In the genomic region with DNA sequence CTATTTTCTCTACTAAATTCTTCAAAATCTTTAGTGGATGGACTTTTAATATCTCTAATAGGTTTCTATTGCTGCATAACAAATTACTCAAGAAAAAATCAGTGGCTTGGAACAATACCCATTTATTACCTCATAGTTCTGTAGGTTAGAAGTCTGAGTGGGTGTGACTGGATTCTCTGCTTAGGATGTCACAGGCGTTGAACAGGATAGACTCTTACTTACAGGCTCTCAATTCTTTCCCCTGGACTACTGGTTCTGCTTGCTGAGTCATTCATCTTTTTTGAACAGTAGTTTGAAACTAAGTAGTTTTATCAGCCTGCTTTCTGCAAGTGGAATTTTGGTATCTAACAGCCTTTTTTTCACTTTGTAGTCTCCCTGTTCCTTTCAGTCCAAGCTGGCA, we compare ENCODE assay signal across 19 cellular contexts.
A peak's percentile ranks its signal among the peaks of the same experiment; 100 is the strongest.
DNase-seq lines count a peak whose midpoint lies in the region; ATAC-seq and TF ChIP-seq lines count a peak whose summit lies in the region.
"Had no signal": no experiment of that assay in that cellular context is flagged by ENCODE, and none has a peak within 500 bp of the region (broad histone marks: within the 10 kb centered on the region; RNA-seq: fewer than 3 reads in every experiment).

No MANE protein-coding gene starts in this region.

- no peak for DNase-seq in GM23338 (ENCODE audit: low spot score)
- peak; percentile 4 for DNase-seq in RKO (ENCODE audit: low spot score)
- DNase-seq in fibroblast of peridontal ligament (ENCODE audit: extremely low read depth), result peak; percentile 54
- peak; percentile 24 for DNase-seq in retinal pigment epithelial cell (ENCODE audit: low read depth)
- no peak for DNase-seq in DMS79 treated with DMSO at 0.1 percent for 48 hours (lab: John Stamatoyannopoulos, UW)
- no peak for DNase-seq in activated naive CD4-positive, alpha-beta T cell treated with anti-CD3 and anti-CD28 coated beads, Interleukin-2, amount 50 U/mL, for 72 hours (ENCODE audit: low spot score in 2 of 2)
- no peak for DNase-seq in COLO829 (ENCODE audit: low spot score)
- no peak for DNase-seq in T1000 (lab: John Stamatoyannopoulos, UW)
- DNase-seq: activated CD4-positive, alpha-beta T cell treated with anti-CD3 and anti-CD28 coated beads, Interleukin-2, amount 50 U/mL, for 4 hours; amygdala; heart right ventricle; natural killer cell; NCI-H1694; retina; stimulated activated CD4-positive, alpha-beta T cell treated with anti-CD3 and anti-CD28 coated beads, Interleukin-2, amount 100 ng/mL, for 48 hours; upper lobe of right lung had no signal

- H3K9me2 ChIP-seq in GM23338 (ENCODE audit: insufficient read depth), result no peaks in the 10 kb centered on the region

- H3K27ac Mint-ChIP-seq in GM23338, result 0 out of 2 replicates have a peak overlapping the region, but pooled peaks have one; percentile 21
- H3K27ac Mint-ChIP-seq in activated naive CD4-positive, alpha-beta T cell treated with anti-CD3 and anti-CD28 coated beads, Interleukin-2, amount 50 U/mL, for 72 hours, result no peak overlapping the region
- H3K27ac Mint-ChIP-seq: activated T-helper 1 cell treated with anti-CD3 and anti-CD28 coated beads, Interleukin-12 subunit alpha, Interleukin-12 subunit beta, Interleukin-2, Interleukin-4 antibody, amounts not matched to agents 30 ng/mL and 10 ng/mL and 1 ng/mL, durations not matched to agents 14 hours and 24 hours and 36 hours; CD14-positive monocyte; natural killer cell had no signal

- no peak overlapping the region for H3K4me3 Mint-ChIP-seq in GM23338
- H3K4me3 Mint-ChIP-seq: activated T-helper 1 cell treated with anti-CD3 and anti-CD28 coated beads, Interleukin-12 subunit alpha, Interleukin-12 subunit beta, Interleukin-2, Interleukin-4 antibody, amounts not matched to agents 30 ng/mL and 10 ng/mL and 1 ng/mL, durations not matched to agents 14 hours and 24 hours and 36 hours; CD14-positive monocyte; natural killer cell had no signal

- H3K4me3 ChIP-seq in GM23338, result no peak overlapping the region
- H3K4me3 ChIP-seq in retinal pigment epithelial cell (ENCODE audit: low read length), result no peak overlapping the region
- H3K4me3 ChIP-seq: heart right ventricle, K562, upper lobe of right lung had no signal

- no peaks in the 10 kb centered on the region for H3K36me3 Mint-ChIP-seq in GM23338 (ENCODE audit: low read depth)
- H3K36me3 Mint-ChIP-seq in activated naive CD4-positive, alpha-beta T cell treated with anti-CD3 and anti-CD28 coated beads, Interleukin-2, amount 50 U/mL, for 72 hours, result no peaks in the 10 kb centered on the region
- H3K36me3 Mint-ChIP-seq: CD14-positive monocyte, natural killer cell had no signal

- TF ChIP-seq CTCF in GM23338 (conservative IDR thresholded peaks at IDR 0.05; ENCODE audit: low read depth in 2 of 2) (no peak), retinal pigment epithelial cell (conservative IDR thresholded peaks at IDR 0.05; ENCODE audit: low read depth, low read length) (no peak)

- H3K27ac ChIP-seq in GM23338 (ENCODE audit: low read depth), result no peak overlapping the region
- H3K27ac ChIP-seq: heart right ventricle, upper lobe of right lung had no signal

- no peaks in the 10 kb centered on the region for H4K20me1 ChIP-seq in GM23338 (replicated peaks; ENCODE audit: insufficient read depth)

- H3K27me3 Mint-ChIP-seq in GM23338 (ENCODE audit: insufficient read depth, low read depth, poor library complexity), result no peaks in the 10 kb centered on the region

- H3K9me3 Mint-ChIP-seq in GM23338, result no peaks in the 10 kb centered on the region
- no peaks in the 10 kb centered on the region for H3K9me3 Mint-ChIP-seq in activated naive CD4-positive, alpha-beta T cell treated with anti-CD3 and anti-CD28 coated beads, Interleukin-2, amount 50 U/mL, for 72 hours
- H3K9me3 Mint-ChIP-seq: activated T-helper 1 cell treated with anti-CD3 and anti-CD28 coated beads, Interleukin-12 subunit alpha, Interleukin-12 subunit beta, Interleukin-2, Interleukin-4 antibody, amounts not matched to agents 30 ng/mL and 10 ng/mL and 1 ng/mL, durations not matched to agents 14 hours and 24 hours and 36 hours; natural killer cell had no signal

- H3K79me2 ChIP-seq in GM23338 (replicated peaks; ENCODE audit: insufficient read depth), result no peaks in the 10 kb centered on the region

- no peaks in the 10 kb centered on the region for H3K27me3 ChIP-seq in GM23338 (ENCODE audit: insufficient read depth)
- H3K27me3 ChIP-seq: heart right ventricle, upper lobe of right lung had no signal

- H3K4me1 ChIP-seq in GM23338 (ENCODE audit: insufficient read depth), result peaks cover 8% of the 10 kb centered on the region; the same call in 1 of the 2 replicates
- H3K4me1 ChIP-seq: upper lobe of right lung had no signal

- peaks cover 9% of the 10 kb centered on the region; the same call in 2 of the 3 replicates for H3K4me1 Mint-ChIP-seq in GM23338
- H3K4me1 Mint-ChIP-seq: CD14-positive monocyte, natural killer cell had no signal

- ATAC-seq in GM23338, result no peak
- no peak for ATAC-seq in activated naive CD4-positive, alpha-beta T cell treated with anti-CD3 and anti-CD28 coated beads, Interleukin-2, amount 50 U/mL, for 72 hours
- ATAC-seq: K562, natural killer cell, upper lobe of right lung had no signal

- no peaks in the 10 kb centered on the region for H3F3A ChIP-seq in GM23338 (replicated peaks; ENCODE audit: low read depth)

- H3K4me2 ChIP-seq in GM23338, result no peak overlapping the region

- H2AFZ ChIP-seq in GM23338, result no peak overlapping the region

- H3K36me3 ChIP-seq in GM23338 (ENCODE audit: insufficient read depth), result no peaks in the 10 kb centered on the region
- H3K36me3 ChIP-seq: heart right ventricle, upper lobe of right lung had no signal

TF ChIP-seq in GM23338, 12 proteins besides CTCF, POLR2A, EP300 and RAD21 (continues in another document):
- TF ChIP-seq ZNF114 (CRISPR knock-in tag; IDR thresholded peaks at IDR 0.05) (no peak), ZNF331 (CRISPR knock-in tag; IDR thresholded peaks at IDR 0.05; ENCODE audit: low read depth) (no peak), JUNB (IDR thresholded peaks at IDR 0.05; ENCODE audit: unreplicated experiment) (no peak), STAT1 (IDR thresholded peaks at IDR 0.05; ENCODE audit: unreplicated experiment) (no peak), EZH2 (IDR thresholded peaks at IDR 0.05; ENCODE audit: low read depth, unreplicated experiment) (no peak), NANOG (IDR thresholded peaks at IDR 0.05; ENCODE audit: borderline replicate concordance) (no peak)
- TF ChIP-seq, protein P1, sequence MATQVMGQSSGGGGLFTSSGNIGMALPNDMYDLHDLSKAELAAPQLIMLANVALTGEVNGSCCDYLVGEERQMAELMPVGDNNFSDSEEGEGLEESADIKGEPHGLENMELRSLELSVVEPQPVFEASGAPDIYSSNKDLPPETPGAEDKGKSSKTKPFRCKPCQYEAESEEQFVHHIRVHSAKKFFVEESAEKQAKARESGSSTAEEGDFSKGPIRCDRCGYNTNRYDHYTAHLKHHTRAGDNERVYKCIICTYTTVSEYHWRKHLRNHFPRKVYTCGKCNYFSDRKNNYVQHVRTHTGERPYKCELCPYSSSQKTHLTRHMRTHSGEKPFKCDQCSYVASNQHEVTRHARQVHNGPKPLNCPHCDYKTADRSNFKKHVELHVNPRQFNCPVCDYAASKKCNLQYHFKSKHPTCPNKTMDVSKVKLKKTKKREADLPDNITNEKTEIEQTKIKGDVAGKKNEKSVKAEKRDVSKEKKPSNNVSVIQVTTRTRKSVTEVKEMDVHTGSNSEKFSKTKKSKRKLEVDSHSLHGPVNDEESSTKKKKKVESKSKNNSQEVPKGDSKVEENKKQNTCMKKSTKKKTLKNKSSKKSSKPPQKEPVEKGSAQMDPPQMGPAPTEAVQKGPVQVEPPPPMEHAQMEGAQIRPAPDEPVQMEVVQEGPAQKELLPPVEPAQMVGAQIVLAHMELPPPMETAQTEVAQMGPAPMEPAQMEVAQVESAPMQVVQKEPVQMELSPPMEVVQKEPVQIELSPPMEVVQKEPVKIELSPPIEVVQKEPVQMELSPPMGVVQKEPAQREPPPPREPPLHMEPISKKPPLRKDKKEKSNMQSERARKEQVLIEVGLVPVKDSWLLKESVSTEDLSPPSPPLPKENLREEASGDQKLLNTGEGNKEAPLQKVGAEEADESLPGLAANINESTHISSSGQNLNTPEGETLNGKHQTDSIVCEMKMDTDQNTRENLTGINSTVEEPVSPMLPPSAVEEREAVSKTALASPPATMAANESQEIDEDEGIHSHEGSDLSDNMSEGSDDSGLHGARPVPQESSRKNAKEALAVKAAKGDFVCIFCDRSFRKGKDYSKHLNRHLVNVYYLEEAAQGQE (IDR thresholded peaks at IDR 0.05; ENCODE audit: unreplicated experiment), result no peak

Comparison
In these comparisons a context has a peak if more than half of its experiments do, and no peak if none do; other contexts are left out.
1. DNase-seq: peak in RKO (single experiment), fibroblast of peridontal ligament (single experiment) and retinal pigment epithelial cell (single experiment); none in GM23338 (single experiment), DMS79 treated with DMSO at 0.1 percent for 48 hours (single experiment), activated naive CD4-positive, alpha-beta T cell treated with anti-CD3 and anti-CD28 coated beads, Interleukin-2, amount 50 U/mL, for 72 hours (0 of 2), COLO829 (single experiment) and T1000 (single experiment).